11 cellular contexts compared by ENCODE assay signal in genomic region chr4:185504098-185505047, GRCh38. TPM values are rescaled to one million over a fixed set of nuclear protein-coding genes. Genes with fewer than 3 reads are reported as not detected.
DNase-seq lines count a peak whose midpoint lies in the region; ATAC-seq and TF ChIP-seq lines count a peak whose summit lies in the region.
"Had no signal": no experiment of that assay in that cellular context is flagged by ENCODE, and none has a peak within 500 bp of the region (broad histone marks: within the 10 kb centered on the region; RNA-seq: fewer than 3 reads in every experiment).

No MANE protein-coding gene starts in this region.

- H3K4me3 ChIP-seq in skeletal muscle tissue (ENCODE audit: low read length in 3 of 3), result peak overlapping the region in 1 of 3 donors; percentile 2
- no peak overlapping the region for H3K4me3 ChIP-seq in naive thymus-derived CD4-positive, alpha-beta T cell (ENCODE audit: low read length)

- ATAC-seq in GM21576 (IDR thresholded peaks at IDR 0.05; ENCODE audit: unreplicated experiment) (peak; percentile 47), WTC11 (no peak)
- ATAC-seq in naive thymus-derived CD4-positive, alpha-beta T cell, result no peak

- CTCF ChIA-PET in WTC11 (lab: Charles Lee), result no interaction called here
- CTCF ChIA-PET in naive thymus-derived CD4-positive, alpha-beta T cell (lab: Charles Lee), result no interaction called here

- H3K27me3 ChIP-seq in skeletal muscle tissue (ENCODE audit: control insufficient read depth in 3 of 3, insufficient read depth in 3 of 3, low read length in 3 of 3), result no peaks in the 10 kb centered on the region
- no peaks in the 10 kb centered on the region for H3K27me3 ChIP-seq in naive thymus-derived CD4-positive, alpha-beta T cell (ENCODE audit: control insufficient read depth in 2 of 2, insufficient read depth in 2 of 2, low read length in 2 of 2)

- DNase-seq in WTC11 (ENCODE audit: low spot score) (no peak), kidney glomerular epithelial cell (lab: John Stamatoyannopoulos, UW) (peak; percentile 42), SKM-1 treated with dmso at 0.1 percent for 144 hours (lab: John Stamatoyannopoulos, UW; ENCODE audit: unreplicated experiment) (no peak), NOMO-1 treated with dmso at 0.1 percent for 144 hours (lab: John Stamatoyannopoulos, UW; ENCODE audit: unreplicated experiment) (no peak)
- DNase-seq in naive thymus-derived CD4-positive, alpha-beta T cell, result no peak
- DNase-seq in stimulated activated CD4-positive, alpha-beta T cell treated with anti-CD3 and anti-CD28 coated beads, Interleukin-4, amount 100 ng/mL, for 1 hour, result no peak
- DNase-seq: activated B cell treated with CpG ODN at 0.5 μM for 24 hours, NCI-H345 had no signal

- H3K9ac ChIP-seq in skeletal muscle tissue (ENCODE audit: low read depth in 1 of 3, low read length in 3 of 3), result peak overlapping the region in 2 of 3 donors; percentile 23 to 28

- no peak for TF ChIP-seq CTCF in WTC11 (IDR thresholded peaks at IDR 0.05)

- H3K9me3 Mint-ChIP-seq in WTC11, result peaks cover 16% of the 10 kb centered on the region
- peaks cover 0 to 13% (median 6%) of the 10 kb centered on the region in 11 donors for H3K9me3 Mint-ChIP-seq in naive thymus-derived CD4-positive, alpha-beta T cell

- POLR2A ChIA-PET in WTC11 (lab: Charles Lee), result no interaction called here
- POLR2A ChIA-PET in naive thymus-derived CD4-positive, alpha-beta T cell (lab: Charles Lee), result no interaction called here

- no peak overlapping the region for H3K27ac Mint-ChIP-seq in WTC11
- no peak overlapping the region for H3K27ac Mint-ChIP-seq in naive thymus-derived CD4-positive, alpha-beta T cell
- H3K27ac Mint-ChIP-seq: activated B cell treated with CpG ODN at 0.5 μM for 24 hours had no signal

- peaks cover 24 to 67% (median 40%) of the 10 kb centered on the region in 3 donors for H3K4me1 ChIP-seq in skeletal muscle tissue (ENCODE audit: control insufficient read depth in 3 of 3, insufficient read depth in 3 of 3, low read length in 3 of 3)
- no peaks in the 10 kb centered on the region for H3K4me1 ChIP-seq in naive thymus-derived CD4-positive, alpha-beta T cell (ENCODE audit: control insufficient read depth in 2 of 2, insufficient read depth in 2 of 2, low read length in 2 of 2)

- no peaks in the 10 kb centered on the region; the same call in 1 of the 2 replicates for H3K27me3 Mint-ChIP-seq in WTC11 (ENCODE audit: low read depth)
- H3K27me3 Mint-ChIP-seq in naive thymus-derived CD4-positive, alpha-beta T cell, result peaks cover 28 to 38% (median 29%) of the 10 kb centered on the region in 5 donors

- H3K36me3 Mint-ChIP-seq in WTC11, result peaks cover 20% of the 10 kb centered on the region
- H3K36me3 Mint-ChIP-seq in naive thymus-derived CD4-positive, alpha-beta T cell, result peaks cover 0 to 6% (median 0%) of the 10 kb centered on the region in 5 donors

- peaks cover 0 to 3% (median 0%) of the 10 kb centered on the region in 3 donors for H3K9me3 ChIP-seq in skeletal muscle tissue (ENCODE audit: control insufficient read depth in 3 of 3, low read length in 3 of 3)
- H3K9me3 ChIP-seq in naive thymus-derived CD4-positive, alpha-beta T cell (ENCODE audit: control insufficient read depth in 2 of 3, low read length in 3 of 3), result no peaks in the 10 kb centered on the region

- H3K4me1 Mint-ChIP-seq in WTC11, result no peaks in the 10 kb centered on the region
- no peaks in the 10 kb centered on the region for H3K4me1 Mint-ChIP-seq in naive thymus-derived CD4-positive, alpha-beta T cell
- H3K4me1 Mint-ChIP-seq: activated B cell treated with CpG ODN at 0.5 μM for 24 hours had no signal

- peak overlapping the region; percentile 90 for H3K27ac ChIP-seq in skeletal muscle tissue (ENCODE audit: low read depth, low read length)
- no peak overlapping the region for H3K27ac ChIP-seq in naive thymus-derived CD4-positive, alpha-beta T cell (ENCODE audit: low read depth, low read length)

- peaks cover 20 to 38% (median 29%) of the 10 kb centered on the region in 3 donors for H3K36me3 ChIP-seq in skeletal muscle tissue (ENCODE audit: control insufficient read depth in 3 of 3, insufficient read depth in 3 of 3, low read length in 3 of 3)
- H3K36me3 ChIP-seq in naive thymus-derived CD4-positive, alpha-beta T cell (ENCODE audit: control insufficient read depth in 2 of 3, insufficient read depth in 3 of 3, low read length in 3 of 3), result no peaks in the 10 kb centered on the region

- no peak overlapping the region for H3K4me3 Mint-ChIP-seq in WTC11
- no peak overlapping the region for H3K4me3 Mint-ChIP-seq in naive thymus-derived CD4-positive, alpha-beta T cell
- H3K4me3 Mint-ChIP-seq: activated B cell treated with CpG ODN at 0.5 μM for 24 hours had no signal

- intact Hi-C loops in naive thymus-derived CD4-positive, alpha-beta T cell (cut with micrococcal nuclease), result no loop called here

TF ChIP-seq in WTC11, 78 proteins besides CTCF, POLR2A, EP300 and RAD21:
- TF ChIP-seq NR2C2 (CRISPR knock-in tag; IDR thresholded peaks at IDR 0.05) (no peak), GABPB1 (CRISPR knock-in tag; IDR thresholded peaks at IDR 0.05) (peak; percentile 98)

RNA-seq across cellular contexts. Expression of gene PDLIM3, which starts 30.9 kb away (rescaled TPM):
- 6.2 to 7.0 TPM (median 6.9 TPM) in 3 replicates for total RNA-seq in WTC11 (2021)
- 415 TPM for total RNA-seq in skeletal muscle tissue
- total RNA-seq in naive thymus-derived CD4-positive, alpha-beta T cell, result not detected
- polyA plus RNA-seq in naive thymus-derived CD4-positive, alpha-beta T cell, result not detected

RNA-seq across cellular contexts. Expression of gene CCDC110, which starts 32.8 kb away (rescaled TPM):
- total RNA-seq in WTC11 (2021) (2.1 to 2.9 TPM (median 2.2 TPM) in 3 replicates), skeletal muscle tissue (0.52 TPM)
- 1 to 10 TPM in 2 of 5 experiments, under 1 TPM in 2, not detected in 1; 0.42 to 1.8 (median 0.76) TPM for total RNA-seq in naive thymus-derived CD4-positive, alpha-beta T cell
- under 1 TPM; 0.61 to 0.86 TPM for polyA plus RNA-seq in naive thymus-derived CD4-positive, alpha-beta T cell
- total RNA-seq: Daoy had no signal

Comparison
In these comparisons a context has a peak if more than half of its experiments do, and no peak if none do; other contexts are left out.
1. RNA of gene PDLIM3, which starts 30.9 kb away (total RNA-seq): 415 TPM in skeletal muscle tissue (single experiment); 6.2 to 7.0 TPM in WTC11 and not detected in naive thymus-derived CD4-positive, alpha-beta T cell; every median in the first group is over 10 times any median in the second.